ENCODE assay signal across 13 cellular contexts in the genomic region with DNA sequence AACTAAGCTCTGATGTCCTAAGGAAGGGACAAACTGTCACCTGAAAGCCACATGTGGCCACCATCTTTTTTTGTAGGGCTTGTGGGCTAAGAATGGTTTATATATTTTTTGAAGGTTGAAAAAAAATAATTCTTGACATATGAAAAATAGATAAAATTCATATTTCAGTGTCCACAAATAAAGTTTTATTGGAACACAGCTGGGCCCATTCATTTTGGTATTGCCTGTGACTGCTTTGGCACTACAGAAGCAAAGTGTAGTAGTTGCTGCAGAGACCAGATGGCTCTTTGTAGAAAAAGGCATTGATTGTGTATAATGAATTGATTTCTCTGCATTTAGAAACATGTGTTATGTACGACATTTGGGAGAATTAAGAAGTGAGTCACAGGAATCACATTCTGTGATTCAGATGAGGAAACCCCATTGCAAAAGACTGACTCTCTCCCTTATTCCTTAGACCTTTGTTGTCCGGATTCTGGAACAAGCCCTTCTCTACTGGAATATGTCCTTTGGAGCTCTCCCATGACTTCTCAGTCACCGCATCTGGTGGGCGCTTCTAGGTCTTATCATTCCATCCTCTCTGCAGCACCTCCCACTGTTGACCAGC.
"Had no signal": no experiment of that assay in that cellular context is flagged by ENCODE, and none has a peak within 500 bp of the region (broad histone marks: within the 10 kb centered on the region; RNA-seq: fewer than 3 reads in every experiment).

No MANE protein-coding gene starts in this region.

- H3K9me3 ChIP-seq: heart left ventricle, stomach had no signal

- H3K4me1 Mint-ChIP-seq: naive thymus-derived CD4-positive, alpha-beta T cell had no signal

- H3K4me3 ChIP-seq: dorsolateral prefrontal cortex, heart left ventricle, stomach had no signal

- FAIRE-seq: islet of Langerhans had no signal

- H3K27me3 Mint-ChIP-seq: naive thymus-derived CD4-positive, alpha-beta T cell had no signal

- H3K4me1 ChIP-seq: heart left ventricle, stomach had no signal

- H3K27me3 ChIP-seq: dorsolateral prefrontal cortex, heart left ventricle, stomach had no signal

- H3K27ac Mint-ChIP-seq: naive thymus-derived CD4-positive, alpha-beta T cell; nephron progenitor cell had no signal

- H3K9me3 Mint-ChIP-seq: nephron progenitor cell had no signal

- H3K36me3 ChIP-seq: heart left ventricle, stomach had no signal

- H3K27ac ChIP-seq: dorsolateral prefrontal cortex, heart left ventricle, stomach had no signal

- H3K36me3 Mint-ChIP-seq: naive thymus-derived CD4-positive, alpha-beta T cell had no signal

- H3K4me3 Mint-ChIP-seq: naive thymus-derived CD4-positive, alpha-beta T cell; nephron progenitor cell had no signal

- DNase-seq: cortex of kidney; dorsolateral prefrontal cortex; effector CD8-positive, alpha-beta T cell; heart left ventricle; hippocampal formation; kidney glomerular epithelial cell; naive thymus-derived CD4-positive, alpha-beta T cell; nephron progenitor cell; posterior cingulate gyrus; stimulated activated naive CD4-positive, alpha-beta T cell; stomach; trophoblast cell had no signal
